In the genomic region with DNA sequence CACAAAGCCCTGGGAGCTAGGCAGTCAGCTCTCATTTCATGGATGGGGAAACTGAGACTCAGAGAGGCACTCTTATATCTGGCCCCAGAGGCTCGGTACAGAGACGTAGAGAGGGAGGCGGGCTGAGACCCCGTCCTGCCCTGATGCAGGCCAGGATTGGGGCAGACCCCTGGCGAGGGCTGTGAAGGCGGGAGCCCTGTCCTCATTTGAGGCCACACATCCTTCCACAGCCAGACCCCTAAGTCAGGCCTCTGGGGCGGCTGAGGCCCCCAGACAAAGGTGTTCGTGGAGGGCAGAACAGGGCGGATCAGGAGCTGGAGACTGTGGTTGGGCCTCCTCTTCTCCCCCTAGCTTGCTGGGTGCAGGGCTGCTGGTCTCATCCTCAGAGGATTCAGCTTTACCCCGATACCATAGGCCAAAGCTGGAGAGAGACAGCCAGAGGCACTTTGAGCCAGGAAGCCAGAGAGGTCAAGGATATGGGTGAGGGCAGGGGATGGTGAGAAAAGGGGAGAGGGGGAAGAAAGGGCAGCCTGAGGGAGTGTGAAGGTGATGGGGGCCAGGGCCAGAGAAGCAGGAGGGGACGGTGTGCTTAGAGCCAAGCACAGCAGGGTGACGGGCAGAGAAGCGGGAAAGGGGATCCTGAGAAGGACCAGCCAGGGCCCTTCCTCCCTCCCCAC, we compare ENCODE assay signal across 10 cellular contexts. TPM values are rescaled to one million over a fixed set of nuclear protein-coding genes. Genes with fewer than 3 reads are reported as not detected.
A peak's percentile ranks its signal among the peaks of the same experiment; 100 is the strongest.
DNase-seq lines count a peak whose midpoint lies in the region; ATAC-seq and TF ChIP-seq lines count a peak whose summit lies in the region.
"Had no signal": no experiment of that assay in that cellular context is flagged by ENCODE, and none has a peak within 500 bp of the region (broad histone marks: within the 10 kb centered on the region; RNA-seq: fewer than 3 reads in every experiment).

No MANE protein-coding gene starts in this region.

- TF ChIP-seq CTCF in neural progenitor cell (IDR thresholded peaks at IDR 0.05), result no peak
- no peak for TF ChIP-seq CTCF in upper lobe of right lung (IDR thresholded peaks at IDR 0.05)

- no peak overlapping the region for H3K4me2 ChIP-seq in neural progenitor cell

- H3K36me3 ChIP-seq in neural progenitor cell (no peaks in the 10 kb centered on the region), upper lobe of right lung (peaks cover 12% of the 10 kb centered on the region)

- DNase-seq in right cardiac atrium, result peak in 2 of 3 donors; percentile 45 to 53
- no peak for DNase-seq in Right ventricle myocardium inferior (ENCODE audit: missing footprints)
- no peak for DNase-seq in neural progenitor cell (ENCODE audit: low spot score)
- no peak for DNase-seq in upper lobe of right lung
- no peak for DNase-seq in germinal center (ENCODE audit: low spot score)
- no peak for DNase-seq in HUDEP-2 (lab: John Stamatoyannopoulos, UW; ENCODE audit: unreplicated experiment in 76 of 76)
- DNase-seq in NCI-H2081 (lab: John Stamatoyannopoulos, UW), result no peak
- DNase-seq: GM23248 had no signal

- H3K9me3 ChIP-seq in right cardiac atrium (ENCODE audit: control insufficient read depth, low read length) (no peaks in the 10 kb centered on the region), neural progenitor cell (ENCODE audit: low read depth) (no peaks in the 10 kb centered on the region), upper lobe of right lung (no peaks in the 10 kb centered on the region)
- H3K9me3 ChIP-seq: adrenal gland had no signal

- H3K27me3 ChIP-seq in right cardiac atrium (ENCODE audit: control insufficient read depth, insufficient read depth), result no peaks in the 10 kb centered on the region
- peaks cover 57% of the 10 kb centered on the region for H3K27me3 ChIP-seq in neural progenitor cell
- no peaks in the 10 kb centered on the region for H3K27me3 ChIP-seq in upper lobe of right lung
- H3K27me3 ChIP-seq: adrenal gland had no signal

- peak overlapping the region; percentile 79 for H3K27ac Mint-ChIP-seq in dendritic cell treated with granulocyte-macrophage colony-stimulating factor and Interleukin-4, amounts not matched to agents 40 ng/mL and 50 ng/mL, for 4 days
- no peak overlapping the region for H3K27ac Mint-ChIP-seq in neural progenitor cell

- no peaks in the 10 kb centered on the region for H3K27me3 Mint-ChIP-seq in dendritic cell treated with granulocyte-macrophage colony-stimulating factor and Interleukin-4, amounts not matched to agents 40 ng/mL and 50 ng/mL, for 4 days
- H3K27me3 Mint-ChIP-seq in neural progenitor cell (ENCODE audit: insufficient read depth, low read depth), result peaks cover 19% of the 10 kb centered on the region

- peaks cover 23% of the 10 kb centered on the region for H4K20me1 ChIP-seq in neural progenitor cell (ENCODE audit: low read depth)

- H3K4me1 ChIP-seq in right cardiac atrium (ENCODE audit: control insufficient read depth, insufficient read depth, low read length), result peaks cover 5% of the 10 kb centered on the region
- H3K4me1 ChIP-seq in neural progenitor cell, result peaks cover 11% of the 10 kb centered on the region
- H3K4me1 ChIP-seq in upper lobe of right lung, result peaks cover 60% of the 10 kb centered on the region

- H2AFZ ChIP-seq in neural progenitor cell (replicated peaks), result no peak overlapping the region
- H2AFZ ChIP-seq: GM23248 had no signal

- no peak overlapping the region for H3K9ac ChIP-seq in neural progenitor cell
- H3K9ac ChIP-seq: GM23248 had no signal

- no peaks in the 10 kb centered on the region for H3K79me2 ChIP-seq in neural progenitor cell (ENCODE audit: low read depth)

- peak overlapping the region; percentile 84 for H3K4me3 Mint-ChIP-seq in dendritic cell treated with granulocyte-macrophage colony-stimulating factor and Interleukin-4, amounts not matched to agents 40 ng/mL and 50 ng/mL, for 4 days
- peak overlapping the region; percentile 46 for H3K4me3 Mint-ChIP-seq in neural progenitor cell

- intact Hi-C loops in right cardiac atrium (cut with DNase I), result loop anchor here in 2 of 4 donors (5.0 kb wide), 1 partner anchor 69 kb away; no protein-coding TSS in a partner anchor
- intact Hi-C loops in Right ventricle myocardium inferior (cut with DNase I), result loop anchor here (5.0 kb wide), 2 partner anchors 189 to 389 kb away; partner anchors contain the start of gene CRK
- intact Hi-C loops in dendritic cell treated with granulocyte-macrophage colony-stimulating factor and Interleukin-4, amounts not matched to agents 40 ng/mL and 50 ng/mL, for 4 days (cut with micrococcal nuclease), result no loop called here
- intact Hi-C loops in upper lobe of right lung (cut with DNase I), result no loop called here

- H3K4me3 ChIP-seq in right cardiac atrium (ENCODE audit: low read length) (no peak overlapping the region), neural progenitor cell (no peak overlapping the region), upper lobe of right lung (peak overlapping the region; percentile 51)
- H3K4me3 ChIP-seq: GM23248 had no signal

- no peaks in the 10 kb centered on the region for H3K9me3 Mint-ChIP-seq in dendritic cell treated with granulocyte-macrophage colony-stimulating factor and Interleukin-4, amounts not matched to agents 40 ng/mL and 50 ng/mL, for 4 days
- H3K9me3 Mint-ChIP-seq in neural progenitor cell, result no peaks in the 10 kb centered on the region

- WGBS in right cardiac atrium, result 82% methylated on average over 13 of the region's 13 CpGs

- peaks cover 56% of the 10 kb centered on the region for H3F3A ChIP-seq in neural progenitor cell (ENCODE audit: low read depth)

- peaks cover 50% of the 10 kb centered on the region for H3K36me3 Mint-ChIP-seq in dendritic cell treated with granulocyte-macrophage colony-stimulating factor and Interleukin-4, amounts not matched to agents 40 ng/mL and 50 ng/mL, for 4 days (ENCODE audit: low read depth)
- H3K36me3 Mint-ChIP-seq in neural progenitor cell, result peaks cover 3% of the 10 kb centered on the region

- H3K27ac ChIP-seq in right cardiac atrium (ENCODE audit: low read length) (peak overlapping the region; percentile 54), neural progenitor cell (no peak overlapping the region), upper lobe of right lung (peak overlapping the region; percentile 84)
- H3K27ac ChIP-seq: GM23248 had no signal

- H3K4me1 Mint-ChIP-seq in dendritic cell treated with granulocyte-macrophage colony-stimulating factor and Interleukin-4, amounts not matched to agents 40 ng/mL and 50 ng/mL, for 4 days (ENCODE audit: low read depth), result peaks cover 65% of the 10 kb centered on the region
- peaks cover 26% of the 10 kb centered on the region for H3K4me1 Mint-ChIP-seq in neural progenitor cell

- ATAC-seq in right cardiac atrium (no peak), Right ventricle myocardium inferior (no peak), upper lobe of right lung (no peak)

RNA-seq across cellular contexts. Expression of gene SCARF1, which starts 0.8 kb away (rescaled TPM):
- 10 to 100 TPM in 3 of 4 donors, 1 to 10 TPM in 1; 9.9 to 15.6 (median 13.9) TPM for total RNA-seq in right cardiac atrium
- polyA plus RNA-seq in right cardiac atrium, result 7.7 TPM
- total RNA-seq in Right ventricle myocardium inferior, result 12.4 TPM
- total RNA-seq in neural progenitor cell (ENCODE audit: low replicate concordance), result 1.1 TPM in 1 of 2 replicates, not detected in the other
- total RNA-seq in upper lobe of right lung, result 48.5 TPM
- total RNA-seq: GM23248 had no signal

RNA-seq across cellular contexts. Expression of gene RILP, which starts 3.3 kb away (rescaled TPM):
- 10 to 100 TPM; 31.0 to 54.4 (median 48.1) TPM for total RNA-seq in right cardiac atrium
- 75.1 TPM for polyA plus RNA-seq in right cardiac atrium
- total RNA-seq in Right ventricle myocardium inferior, result 73.0 TPM
- 0.13 and 2.8 TPM in 2 replicates for total RNA-seq in neural progenitor cell (ENCODE audit: low replicate concordance)
- total RNA-seq in upper lobe of right lung, result 39.5 TPM

RNA-seq across cellular contexts. Expression of gene SLC43A2, which starts 17.7 kb away (rescaled TPM):
- total RNA-seq in right cardiac atrium (1 to 10 TPM; 4.2 to 6.7 (median 5.6) TPM), Right ventricle myocardium inferior (5.5 TPM), neural progenitor cell (ENCODE audit: low replicate concordance) (6.8 and 18.4 TPM in 2 replicates), upper lobe of right lung (39.9 TPM)
- 3.4 TPM for polyA plus RNA-seq in right cardiac atrium

RNA-seq across cellular contexts. Expression of gene PRPF8, which starts 38.3 kb away (rescaled TPM):
- 100 to 1,000 TPM; 134 to 187 (median 152) TPM for total RNA-seq in right cardiac atrium
- 72.1 TPM for polyA plus RNA-seq in right cardiac atrium
- total RNA-seq in Right ventricle myocardium inferior, result 120 TPM
- 119 and 173 TPM in 2 replicates for total RNA-seq in neural progenitor cell (ENCODE audit: low replicate concordance)
- 263 TPM for total RNA-seq in upper lobe of right lung

Comparison
In these comparisons a context has a peak if more than half of its experiments do, and no peak if none do; other contexts are left out.
1. DNase-seq: peak in right cardiac atrium (2 of 3); none in Right ventricle myocardium inferior (single experiment), neural progenitor cell (single experiment), upper lobe of right lung (single experiment), germinal center (single experiment), HUDEP-2 (0 of 76) and NCI-H2081 (0 of 2).